ENCODE assay signal across 1 cellular context in the genomic region with DNA sequence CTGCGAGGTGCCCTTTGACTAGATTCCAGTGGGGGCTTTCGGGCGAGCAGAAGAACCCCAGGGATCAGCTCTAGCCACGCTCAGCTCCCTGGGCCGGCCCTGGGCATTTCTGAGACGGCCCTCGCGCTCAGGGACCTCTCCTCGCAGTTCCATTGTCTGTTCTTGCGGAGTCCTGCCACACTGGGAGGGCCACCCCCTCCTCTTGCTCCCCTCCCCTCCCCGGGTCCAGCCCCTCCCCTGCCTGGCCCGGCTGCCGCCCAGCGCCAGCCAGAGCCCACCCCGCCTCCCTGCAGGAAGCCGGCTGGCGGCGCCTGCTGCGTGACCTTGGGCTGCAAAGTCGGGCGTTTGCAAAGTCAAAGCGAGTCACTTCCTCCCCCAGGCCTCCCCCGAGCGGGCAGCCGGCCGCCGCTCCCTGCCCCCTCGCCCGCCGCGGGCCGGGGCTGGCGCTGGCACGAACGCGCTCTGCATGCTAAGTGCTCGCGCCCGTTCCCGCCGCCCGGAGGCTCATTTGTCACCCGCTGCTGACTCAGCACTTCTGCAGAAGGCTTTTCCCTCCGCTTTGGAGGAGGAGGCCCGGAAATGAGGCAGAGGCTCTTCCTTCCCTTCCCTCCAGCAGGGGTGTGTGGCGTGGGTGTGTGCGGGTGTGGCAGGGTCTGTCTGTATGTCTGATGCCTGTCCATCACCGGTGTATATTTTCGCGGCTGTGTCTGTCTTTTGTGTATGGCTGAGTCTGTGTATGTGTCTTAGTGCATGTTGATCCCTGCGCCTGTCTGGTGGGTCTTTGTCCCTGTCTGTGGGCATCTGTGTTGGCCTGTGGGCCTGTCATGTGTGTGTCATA.
TF ChIP-seq lines count a peak whose summit lies in the region.

No MANE protein-coding gene starts in this region.

TF ChIP-seq in K562, 482 proteins besides CTCF, POLR2A, EP300 and RAD21 (continued from another document and continues in another):
- TF ChIP-seq, protein P1, sequence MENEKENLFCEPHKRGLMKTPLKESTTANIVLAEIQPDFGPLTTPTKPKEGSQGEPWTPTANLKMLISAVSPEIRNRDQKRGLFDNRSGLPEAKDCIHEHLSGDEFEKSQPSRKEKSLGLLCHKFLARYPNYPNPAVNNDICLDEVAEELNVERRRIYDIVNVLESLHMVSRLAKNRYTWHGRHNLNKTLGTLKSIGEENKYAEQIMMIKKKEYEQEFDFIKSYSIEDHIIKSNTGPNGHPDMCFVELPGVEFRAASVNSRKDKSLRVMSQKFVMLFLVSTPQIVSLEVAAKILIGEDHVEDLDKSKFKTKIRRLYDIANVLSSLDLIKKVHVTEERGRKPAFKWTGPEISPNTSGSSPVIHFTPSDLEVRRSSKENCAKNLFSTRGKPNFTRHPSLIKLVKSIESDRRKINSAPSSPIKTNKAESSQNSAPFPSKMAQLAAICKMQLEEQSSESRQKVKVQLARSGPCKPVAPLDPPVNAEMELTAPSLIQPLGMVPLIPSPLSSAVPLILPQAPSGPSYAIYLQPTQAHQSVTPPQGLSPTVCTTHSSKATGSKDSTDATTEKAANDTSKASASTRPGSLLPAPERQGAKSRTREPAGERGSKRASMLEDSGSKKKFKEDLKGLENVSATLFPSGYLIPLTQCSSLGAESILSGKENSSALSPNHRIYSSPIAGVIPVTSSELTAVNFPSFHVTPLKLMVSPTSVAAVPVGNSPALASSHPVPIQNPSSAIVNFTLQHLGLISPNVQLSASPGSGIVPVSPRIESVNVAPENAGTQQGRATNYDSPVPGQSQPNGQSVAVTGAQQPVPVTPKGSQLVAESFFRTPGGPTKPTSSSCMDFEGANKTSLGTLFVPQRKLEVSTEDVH (IDR thresholded peaks at IDR 0.05; ENCODE audit: low read depth, partially characterized antibody): peak; percentile 47
- TF ChIP-seq SAFB (IDR thresholded peaks at IDR 0.05; ENCODE audit: borderline replicate concordance, low read depth, low read length) (no peak), SNIP1 (IDR thresholded peaks at IDR 0.05; ENCODE audit: low read depth) (no peak), ZNF764 (CRISPR knock-in tag; IDR thresholded peaks at IDR 0.05; ENCODE audit: low read depth) (no peak), PPARD (CRISPR knock-in tag; IDR thresholded peaks at IDR 0.05) (no peak), CTBP1 (IDR thresholded peaks at IDR 0.05; ENCODE audit: borderline replicate concordance) (peak; percentile 77), NFIC (IDR thresholded peaks at IDR 0.05) (0 out of 2 replicates have a peak, but pooled peaks have one; percentile 29), HEY1 (CRISPR knock-in tag; IDR thresholded peaks at IDR 0.05; ENCODE audit: borderline replicate concordance) (no peak), EWSR1 (IDR thresholded peaks at IDR 0.05; ENCODE audit: borderline replicate concordance, low read depth, partially characterized antibody) (no peak), MIER1 (IDR thresholded peaks at IDR 0.05; ENCODE audit: low read depth) (no peak), TOE1 (IDR thresholded peaks at IDR 0.05; ENCODE audit: borderline replicate concordance) (0 out of 2 replicates have a peak, but pooled peaks have one; percentile 36), TOE1 (CRISPR knock-in tag; IDR thresholded peaks at IDR 0.05; ENCODE audit: borderline replicate concordance, low read depth) (no peak), ZFP36 (IDR thresholded peaks at IDR 0.05; ENCODE audit: low read depth, low read length, partially characterized antibody) (peak; percentile 58), MEIS2 (IDR thresholded peaks at IDR 0.05; ENCODE audit: partially characterized antibody) (peak; percentile 90), MTA3 (IDR thresholded peaks at IDR 0.05; ENCODE audit: borderline replicate concordance) (peak; percentile 83)
- TF ChIP-seq, protein P2, sequence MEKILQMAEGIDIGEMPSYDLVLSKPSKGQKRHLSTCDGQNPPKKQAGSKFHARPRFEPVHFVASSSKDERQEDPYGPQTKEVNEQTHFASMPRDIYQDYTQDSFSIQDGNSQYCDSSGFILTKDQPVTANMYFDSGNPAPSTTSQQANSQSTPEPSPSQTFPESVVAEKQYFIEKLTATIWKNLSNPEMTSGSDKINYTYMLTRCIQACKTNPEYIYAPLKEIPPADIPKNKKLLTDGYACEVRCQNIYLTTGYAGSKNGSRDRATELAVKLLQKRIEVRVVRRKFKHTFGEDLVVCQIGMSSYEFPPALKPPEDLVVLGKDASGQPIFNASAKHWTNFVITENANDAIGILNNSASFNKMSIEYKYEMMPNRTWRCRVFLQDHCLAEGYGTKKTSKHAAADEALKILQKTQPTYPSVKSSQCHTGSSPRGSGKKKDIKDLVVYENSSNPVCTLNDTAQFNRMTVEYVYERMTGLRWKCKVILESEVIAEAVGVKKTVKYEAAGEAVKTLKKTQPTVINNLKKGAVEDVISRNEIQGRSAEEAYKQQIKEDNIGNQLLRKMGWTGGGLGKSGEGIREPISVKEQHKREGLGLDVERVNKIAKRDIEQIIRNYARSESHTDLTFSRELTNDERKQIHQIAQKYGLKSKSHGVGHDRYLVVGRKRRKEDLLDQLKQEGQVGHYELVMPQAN (IDR thresholded peaks at IDR 0.05; ENCODE audit: borderline replicate concordance): no peak
- TF ChIP-seq, protein P3, sequence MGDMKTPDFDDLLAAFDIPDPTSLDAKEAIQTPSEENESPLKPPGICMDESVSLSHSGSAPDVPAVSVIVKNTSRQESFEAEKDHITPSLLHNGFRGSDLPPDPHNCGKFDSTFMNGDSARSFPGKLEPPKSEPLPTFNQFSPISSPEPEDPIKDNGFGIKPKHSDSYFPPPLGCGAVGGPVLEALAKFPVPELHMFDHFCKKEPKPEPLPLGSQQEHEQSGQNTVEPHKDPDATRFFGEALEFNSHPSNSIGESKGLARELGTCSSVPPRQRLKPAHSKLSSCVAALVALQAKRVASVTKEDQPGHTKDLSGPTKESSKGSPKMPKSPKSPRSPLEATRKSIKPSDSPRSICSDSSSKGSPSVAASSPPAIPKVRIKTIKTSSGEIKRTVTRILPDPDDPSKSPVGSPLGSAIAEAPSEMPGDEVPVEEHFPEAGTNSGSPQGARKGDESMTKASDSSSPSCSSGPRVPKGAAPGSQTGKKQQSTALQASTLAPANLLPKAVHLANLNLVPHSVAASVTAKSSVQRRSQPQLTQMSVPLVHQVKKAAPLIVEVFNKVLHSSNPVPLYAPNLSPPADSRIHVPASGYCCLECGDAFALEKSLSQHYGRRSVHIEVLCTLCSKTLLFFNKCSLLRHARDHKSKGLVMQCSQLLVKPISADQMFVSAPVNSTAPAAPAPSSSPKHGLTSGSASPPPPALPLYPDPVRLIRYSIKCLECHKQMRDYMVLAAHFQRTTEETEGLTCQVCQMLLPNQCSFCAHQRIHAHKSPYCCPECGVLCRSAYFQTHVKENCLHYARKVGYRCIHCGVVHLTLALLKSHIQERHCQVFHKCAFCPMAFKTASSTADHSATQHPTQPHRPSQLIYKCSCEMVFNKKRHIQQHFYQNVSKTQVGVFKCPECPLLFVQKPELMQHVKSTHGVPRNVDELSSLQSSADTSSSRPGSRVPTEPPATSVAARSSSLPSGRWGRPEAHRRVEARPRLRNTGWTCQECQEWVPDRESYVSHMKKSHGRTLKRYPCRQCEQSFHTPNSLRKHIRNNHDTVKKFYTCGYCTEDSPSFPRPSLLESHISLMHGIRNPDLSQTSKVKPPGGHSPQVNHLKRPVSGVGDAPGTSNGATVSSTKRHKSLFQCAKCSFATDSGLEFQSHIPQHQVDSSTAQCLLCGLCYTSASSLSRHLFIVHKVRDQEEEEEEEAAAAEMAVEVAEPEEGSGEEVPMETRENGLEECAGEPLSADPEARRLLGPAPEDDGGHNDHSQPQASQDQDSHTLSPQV (IDR thresholded peaks at IDR 0.05): peak; percentile 90
- TF ChIP-seq, protein P4, sequence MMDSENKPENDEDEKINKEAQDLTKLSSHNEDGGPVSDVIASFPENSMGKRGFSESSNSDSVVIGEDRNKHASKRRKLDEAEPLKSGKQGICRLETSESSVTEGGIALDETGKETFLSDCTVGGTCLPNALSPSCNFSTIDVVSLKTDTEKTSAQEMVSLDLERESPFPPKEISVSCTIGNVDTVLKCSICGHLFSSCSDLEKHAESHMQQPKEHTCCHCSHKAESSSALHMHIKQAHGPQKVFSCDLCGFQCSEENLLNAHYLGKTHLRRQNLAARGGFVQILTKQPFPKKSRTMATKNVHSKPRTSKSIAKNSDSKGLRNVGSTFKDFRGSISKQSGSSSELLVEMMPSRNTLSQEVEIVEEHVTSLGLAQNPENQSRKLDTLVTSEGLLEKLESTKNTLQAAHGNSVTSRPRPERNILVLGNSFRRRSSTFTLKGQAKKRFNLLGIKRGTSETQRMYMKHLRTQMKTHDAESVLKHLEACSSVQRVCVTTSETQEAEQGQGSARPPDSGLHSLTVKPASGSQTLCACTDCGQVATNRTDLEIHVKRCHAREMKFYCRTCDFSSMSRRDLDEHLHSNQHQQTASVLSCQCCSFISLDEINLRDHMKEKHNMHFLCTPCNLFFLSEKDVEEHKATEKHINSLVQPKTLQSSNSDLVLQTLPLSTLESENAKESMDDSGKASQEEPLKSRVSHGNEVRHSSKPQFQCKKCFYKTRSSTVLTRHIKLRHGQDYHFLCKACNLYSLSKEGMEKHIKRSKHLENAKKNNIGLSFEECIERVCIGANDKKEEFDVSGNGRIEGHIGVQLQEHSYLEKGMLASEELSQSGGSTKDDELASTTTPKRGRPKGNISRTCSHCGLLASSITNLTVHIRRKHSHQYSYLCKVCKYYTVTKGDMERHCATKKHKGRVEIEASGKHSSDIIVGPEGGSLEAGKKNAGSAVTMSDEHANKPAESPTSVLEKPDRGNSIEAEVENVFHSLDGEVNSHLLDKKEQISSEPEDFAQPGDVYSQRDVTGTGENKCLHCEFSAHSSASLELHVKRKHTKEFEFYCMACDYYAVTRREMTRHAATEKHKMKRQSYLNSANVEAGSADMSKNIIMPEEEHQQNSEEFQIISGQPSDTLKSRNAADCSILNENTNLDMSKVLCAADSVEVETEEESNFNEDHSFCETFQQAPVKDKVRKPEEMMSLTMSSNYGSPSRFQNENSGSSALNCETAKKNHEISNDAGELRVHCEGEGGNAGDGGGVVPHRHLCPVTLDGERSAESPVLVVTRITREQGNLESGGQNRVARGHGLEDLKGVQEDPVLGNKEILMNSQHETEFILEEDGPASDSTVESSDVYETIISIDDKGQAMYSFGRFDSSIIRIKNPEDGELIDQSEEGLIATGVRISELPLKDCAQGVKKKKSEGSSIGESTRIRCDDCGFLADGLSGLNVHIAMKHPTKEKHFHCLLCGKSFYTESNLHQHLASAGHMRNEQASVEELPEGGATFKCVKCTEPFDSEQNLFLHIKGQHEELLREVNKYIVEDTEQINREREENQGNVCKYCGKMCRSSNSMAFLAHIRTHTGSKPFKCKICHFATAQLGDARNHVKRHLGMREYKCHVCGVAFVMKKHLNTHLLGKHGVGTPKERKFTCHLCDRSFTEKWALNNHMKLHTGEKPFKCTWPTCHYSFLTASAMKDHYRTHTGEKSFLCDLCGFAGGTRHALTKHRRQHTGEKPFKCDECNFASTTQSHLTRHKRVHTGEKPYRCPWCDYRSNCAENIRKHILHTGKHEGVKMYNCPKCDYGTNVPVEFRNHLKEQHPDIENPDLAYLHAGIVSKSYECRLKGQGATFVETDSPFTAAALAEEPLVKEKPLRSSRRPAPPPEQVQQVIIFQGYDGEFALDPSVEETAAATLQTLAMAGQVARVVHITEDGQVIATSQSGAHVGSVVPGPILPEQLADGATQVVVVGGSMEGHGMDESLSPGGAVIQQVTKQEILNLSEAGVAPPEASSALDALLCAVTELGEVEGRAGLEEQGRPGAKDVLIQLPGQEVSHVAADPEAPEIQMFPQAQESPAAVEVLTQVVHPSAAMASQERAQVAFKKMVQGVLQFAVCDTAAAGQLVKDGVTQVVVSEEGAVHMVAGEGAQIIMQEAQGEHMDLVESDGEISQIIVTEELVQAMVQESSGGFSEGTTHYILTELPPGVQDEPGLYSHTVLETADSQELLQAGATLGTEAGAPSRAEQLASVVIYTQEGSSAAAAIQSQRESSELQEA (IDR thresholded peaks at IDR 0.05; ENCODE audit: low read depth): peak; percentile 55; the same call in 1 of the 2 replicates
- TF ChIP-seq, protein P5, sequence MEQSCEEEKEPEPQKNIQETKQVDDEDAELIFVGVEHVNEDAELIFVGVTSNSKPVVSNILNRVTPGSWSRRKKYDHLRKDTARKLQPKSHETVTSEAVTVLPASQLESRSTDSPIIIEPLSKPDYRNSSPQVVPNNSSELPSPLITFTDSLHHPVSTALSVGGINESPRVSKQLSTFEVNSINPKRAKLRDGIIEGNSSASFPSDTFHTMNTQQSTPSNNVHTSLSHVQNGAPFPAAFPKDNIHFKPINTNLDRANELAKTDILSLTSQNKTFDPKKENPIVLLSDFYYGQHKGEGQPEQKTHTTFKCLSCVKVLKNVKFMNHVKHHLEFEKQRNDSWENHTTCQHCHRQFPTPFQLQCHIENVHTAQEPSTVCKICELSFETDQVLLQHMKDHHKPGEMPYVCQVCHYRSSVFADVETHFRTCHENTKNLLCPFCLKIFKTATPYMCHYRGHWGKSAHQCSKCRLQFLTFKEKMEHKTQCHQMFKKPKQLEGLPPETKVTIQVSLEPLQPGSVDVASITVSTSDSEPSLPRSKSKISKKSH (CRISPR knock-in tag; IDR thresholded peaks at IDR 0.05): no peak
- TF ChIP-seq, protein P6, sequence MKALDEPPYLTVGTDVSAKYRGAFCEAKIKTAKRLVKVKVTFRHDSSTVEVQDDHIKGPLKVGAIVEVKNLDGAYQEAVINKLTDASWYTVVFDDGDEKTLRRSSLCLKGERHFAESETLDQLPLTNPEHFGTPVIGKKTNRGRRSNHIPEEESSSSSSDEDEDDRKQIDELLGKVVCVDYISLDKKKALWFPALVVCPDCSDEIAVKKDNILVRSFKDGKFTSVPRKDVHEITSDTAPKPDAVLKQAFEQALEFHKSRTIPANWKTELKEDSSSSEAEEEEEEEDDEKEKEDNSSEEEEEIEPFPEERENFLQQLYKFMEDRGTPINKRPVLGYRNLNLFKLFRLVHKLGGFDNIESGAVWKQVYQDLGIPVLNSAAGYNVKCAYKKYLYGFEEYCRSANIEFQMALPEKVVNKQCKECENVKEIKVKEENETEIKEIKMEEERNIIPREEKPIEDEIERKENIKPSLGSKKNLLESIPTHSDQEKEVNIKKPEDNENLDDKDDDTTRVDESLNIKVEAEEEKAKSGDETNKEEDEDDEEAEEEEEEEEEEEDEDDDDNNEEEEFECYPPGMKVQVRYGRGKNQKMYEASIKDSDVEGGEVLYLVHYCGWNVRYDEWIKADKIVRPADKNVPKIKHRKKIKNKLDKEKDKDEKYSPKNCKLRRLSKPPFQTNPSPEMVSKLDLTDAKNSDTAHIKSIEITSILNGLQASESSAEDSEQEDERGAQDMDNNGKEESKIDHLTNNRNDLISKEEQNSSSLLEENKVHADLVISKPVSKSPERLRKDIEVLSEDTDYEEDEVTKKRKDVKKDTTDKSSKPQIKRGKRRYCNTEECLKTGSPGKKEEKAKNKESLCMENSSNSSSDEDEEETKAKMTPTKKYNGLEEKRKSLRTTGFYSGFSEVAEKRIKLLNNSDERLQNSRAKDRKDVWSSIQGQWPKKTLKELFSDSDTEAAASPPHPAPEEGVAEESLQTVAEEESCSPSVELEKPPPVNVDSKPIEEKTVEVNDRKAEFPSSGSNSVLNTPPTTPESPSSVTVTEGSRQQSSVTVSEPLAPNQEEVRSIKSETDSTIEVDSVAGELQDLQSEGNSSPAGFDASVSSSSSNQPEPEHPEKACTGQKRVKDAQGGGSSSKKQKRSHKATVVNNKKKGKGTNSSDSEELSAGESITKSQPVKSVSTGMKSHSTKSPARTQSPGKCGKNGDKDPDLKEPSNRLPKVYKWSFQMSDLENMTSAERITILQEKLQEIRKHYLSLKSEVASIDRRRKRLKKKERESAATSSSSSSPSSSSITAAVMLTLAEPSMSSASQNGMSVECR (CRISPR knock-in tag; IDR thresholded peaks at IDR 0.05): 0 out of 2 replicates have a peak, but pooled peaks have one; percentile 44
